1 cellular context compared by ENCODE assay signal in the genomic region with DNA sequence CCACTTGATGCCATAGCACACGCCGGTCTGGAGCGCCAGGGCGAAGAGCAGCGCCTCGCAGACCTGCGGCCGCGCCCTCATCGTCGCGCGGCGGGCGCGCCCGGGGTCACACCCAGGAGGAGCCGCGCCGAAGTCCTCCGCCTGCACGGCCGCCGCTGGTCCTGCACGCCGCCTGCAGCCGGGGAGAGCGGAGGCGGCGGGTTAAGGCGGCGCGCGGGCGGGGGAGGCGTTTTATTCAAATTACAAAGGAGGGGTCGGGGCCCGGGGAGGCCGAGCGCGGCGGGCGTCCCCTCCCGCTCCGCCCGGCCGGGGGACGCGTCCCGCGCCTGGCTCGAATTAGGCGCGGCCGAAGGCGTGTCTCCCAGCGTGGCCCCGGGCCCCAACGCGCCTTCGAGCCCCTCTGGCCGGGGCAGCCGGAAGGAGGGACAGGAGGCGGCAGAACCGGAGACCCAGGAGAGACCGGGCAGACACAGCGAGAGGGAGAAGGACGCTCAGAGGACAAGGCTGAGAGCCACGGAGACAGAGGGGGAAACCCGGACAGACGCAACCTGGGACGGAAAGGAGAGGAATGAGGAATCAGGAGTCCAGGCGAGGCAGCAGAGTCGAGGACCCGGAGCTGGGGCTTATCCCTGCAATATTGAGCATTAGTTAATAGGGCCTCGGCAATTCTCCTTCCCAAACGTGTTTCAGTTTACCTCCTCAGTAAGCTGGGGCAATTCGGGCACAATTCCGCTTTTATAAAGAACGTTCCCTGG.
A peak's percentile ranks its signal among the peaks of the same experiment; 100 is the strongest.
TF ChIP-seq lines count a peak whose summit lies in the region.

A gene (minus strand): TSS at position 176 of the 755 bp plus-strand sequence. CDS start 95 bp downstream, at position 81.

TF ChIP-seq in HEK293, 187 proteins besides CTCF, POLR2A, EP300 and RAD21 (continued from another document):
- TF ChIP-seq, protein P1, sequence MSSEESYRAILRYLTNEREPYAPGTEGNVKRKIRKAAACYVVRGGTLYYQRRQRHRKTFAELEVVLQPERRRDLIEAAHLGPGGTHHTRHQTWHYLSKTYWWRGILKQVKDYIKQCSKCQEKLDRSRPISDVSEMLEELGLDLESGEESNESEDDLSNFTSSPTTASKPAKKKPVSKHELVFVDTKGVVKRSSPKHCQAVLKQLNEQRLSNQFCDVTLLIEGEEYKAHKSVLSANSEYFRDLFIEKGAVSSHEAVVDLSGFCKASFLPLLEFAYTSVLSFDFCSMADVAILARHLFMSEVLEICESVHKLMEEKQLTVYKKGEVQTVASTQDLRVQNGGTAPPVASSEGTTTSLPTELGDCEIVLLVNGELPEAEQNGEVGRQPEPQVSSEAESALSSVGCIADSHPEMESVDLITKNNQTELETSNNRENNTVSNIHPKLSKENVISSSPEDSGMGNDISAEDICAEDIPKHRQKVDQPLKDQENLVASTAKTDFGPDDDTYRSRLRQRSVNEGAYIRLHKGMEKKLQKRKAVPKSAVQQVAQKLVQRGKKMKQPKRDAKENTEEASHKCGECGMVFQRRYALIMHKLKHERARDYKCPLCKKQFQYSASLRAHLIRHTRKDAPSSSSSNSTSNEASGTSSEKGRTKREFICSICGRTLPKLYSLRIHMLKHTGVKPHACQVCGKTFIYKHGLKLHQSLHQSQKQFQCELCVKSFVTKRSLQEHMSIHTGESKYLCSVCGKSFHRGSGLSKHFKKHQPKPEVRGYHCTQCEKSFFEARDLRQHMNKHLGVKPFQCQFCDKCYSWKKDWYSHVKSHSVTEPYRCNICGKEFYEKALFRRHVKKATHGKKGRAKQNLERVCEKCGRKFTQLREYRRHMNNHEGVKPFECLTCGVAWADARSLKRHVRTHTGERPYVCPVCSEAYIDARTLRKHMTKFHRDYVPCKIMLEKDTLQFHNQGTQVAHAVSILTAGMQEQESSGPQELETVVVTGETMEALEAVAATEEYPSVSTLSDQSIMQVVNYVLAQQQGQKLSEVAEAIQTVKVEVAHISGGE (tag by site-specific recombination; conservative IDR thresholded peaks at IDR 0.05; ENCODE audit: low read depth) = peak; percentile 35; the same call in 1 of the 2 replicates
- no peak for TF ChIP-seq ZSCAN16 (tag by site-specific recombination; IDR thresholded peaks at IDR 0.05)
- TF ChIP-seq, protein P2, sequence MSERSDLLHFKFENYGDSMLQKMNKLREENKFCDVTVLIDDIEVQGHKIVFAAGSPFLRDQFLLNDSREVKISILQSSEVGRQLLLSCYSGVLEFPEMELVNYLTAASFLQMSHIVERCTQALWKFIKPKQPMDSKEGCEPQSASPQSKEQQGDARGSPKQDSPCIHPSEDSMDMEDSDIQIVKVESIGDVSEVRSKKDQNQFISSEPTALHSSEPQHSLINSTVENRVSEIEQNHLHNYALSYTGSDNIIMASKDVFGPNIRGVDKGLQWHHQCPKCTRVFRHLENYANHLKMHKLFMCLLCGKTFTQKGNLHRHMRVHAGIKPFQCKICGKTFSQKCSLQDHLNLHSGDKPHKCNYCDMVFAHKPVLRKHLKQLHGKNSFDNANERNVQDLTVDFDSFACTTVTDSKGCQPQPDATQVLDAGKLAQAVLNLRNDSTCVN (tag by site-specific recombination; optimal IDR thresholded peaks at IDR 0.05) = peak; percentile 58
- 0 out of 2 replicates have a peak, but pooled peaks have one; percentile 35 for TF ChIP-seq ZNF561 (tag by site-specific recombination; IDR thresholded peaks at IDR 0.05; ENCODE audit: borderline replicate concordance)
- TF ChIP-seq ZBTB8A (tag by site-specific recombination; IDR thresholded peaks at IDR 0.05) = peak; percentile 66
- TF ChIP-seq ZNF530 (tag by site-specific recombination; IDR thresholded peaks at IDR 0.05; ENCODE audit: low read depth) = no peak
- TF ChIP-seq KLF9 (tag by site-specific recombination; IDR thresholded peaks at IDR 0.05; ENCODE audit: low read depth) = peak; percentile 49; the same call in 1 of the 2 replicates
- TF ChIP-seq ZNF560 (tag by site-specific recombination; IDR thresholded peaks at IDR 0.05; ENCODE audit: borderline replicate concordance) = no peak
- no peak for TF ChIP-seq ZNF23 (tag by site-specific recombination; IDR thresholded peaks at IDR 0.05; ENCODE audit: borderline replicate concordance)
- no peak for TF ChIP-seq ZNF624 (tag by site-specific recombination; IDR thresholded peaks at IDR 0.05)
- TF ChIP-seq ZFHX2 (tag by site-specific recombination; conservative IDR thresholded peaks at IDR 0.05) = peak; percentile 83
- peak; percentile 39; the same call in 1 of the 2 replicates for TF ChIP-seq GLIS2 (tag by site-specific recombination; IDR thresholded peaks at IDR 0.05)
- peak; percentile 33; the same call in 1 of the 2 replicates for TF ChIP-seq ZNF660 (tag by site-specific recombination; IDR thresholded peaks at IDR 0.05)
- no peak for TF ChIP-seq ZNF366 (tag by site-specific recombination; conservative IDR thresholded peaks at IDR 0.05)
- TF ChIP-seq BCL11A (tag by site-specific recombination; IDR thresholded peaks at IDR 0.05; ENCODE audit: low read depth) = no peak
- peak; percentile 88 for TF ChIP-seq ZNF335 (tag by site-specific recombination; conservative IDR thresholded peaks at IDR 0.05)
- TF ChIP-seq SP3 (tag by site-specific recombination; IDR thresholded peaks at IDR 0.05) = peak; percentile 17; the same call in 1 of the 2 replicates
- no peak for TF ChIP-seq ZBTB48 (tag by site-specific recombination; IDR thresholded peaks at IDR 0.05)
- no peak for TF ChIP-seq ZNF677 (tag by site-specific recombination; IDR thresholded peaks at IDR 0.05)
- no peak for TF ChIP-seq ZNF391 (tag by site-specific recombination; IDR thresholded peaks at IDR 0.05; ENCODE audit: borderline replicate concordance, low read depth)
- TF ChIP-seq ZNF239 (tag by site-specific recombination; IDR thresholded peaks at IDR 0.05) = no peak
- TF ChIP-seq, protein P3, sequence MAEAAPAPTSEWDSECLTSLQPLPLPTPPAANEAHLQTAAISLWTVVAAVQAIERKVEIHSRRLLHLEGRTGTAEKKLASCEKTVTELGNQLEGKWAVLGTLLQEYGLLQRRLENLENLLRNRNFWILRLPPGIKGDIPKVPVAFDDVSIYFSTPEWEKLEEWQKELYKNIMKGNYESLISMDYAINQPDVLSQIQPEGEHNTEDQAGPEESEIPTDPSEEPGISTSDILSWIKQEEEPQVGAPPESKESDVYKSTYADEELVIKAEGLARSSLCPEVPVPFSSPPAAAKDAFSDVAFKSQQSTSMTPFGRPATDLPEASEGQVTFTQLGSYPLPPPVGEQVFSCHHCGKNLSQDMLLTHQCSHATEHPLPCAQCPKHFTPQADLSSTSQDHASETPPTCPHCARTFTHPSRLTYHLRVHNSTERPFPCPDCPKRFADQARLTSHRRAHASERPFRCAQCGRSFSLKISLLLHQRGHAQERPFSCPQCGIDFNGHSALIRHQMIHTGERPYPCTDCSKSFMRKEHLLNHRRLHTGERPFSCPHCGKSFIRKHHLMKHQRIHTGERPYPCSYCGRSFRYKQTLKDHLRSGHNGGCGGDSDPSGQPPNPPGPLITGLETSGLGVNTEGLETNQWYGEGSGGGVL (tag by site-specific recombination; IDR thresholded peaks at IDR 0.05) = peak; percentile 20; the same call in 1 of the 2 replicates
- TF ChIP-seq, protein P4, sequence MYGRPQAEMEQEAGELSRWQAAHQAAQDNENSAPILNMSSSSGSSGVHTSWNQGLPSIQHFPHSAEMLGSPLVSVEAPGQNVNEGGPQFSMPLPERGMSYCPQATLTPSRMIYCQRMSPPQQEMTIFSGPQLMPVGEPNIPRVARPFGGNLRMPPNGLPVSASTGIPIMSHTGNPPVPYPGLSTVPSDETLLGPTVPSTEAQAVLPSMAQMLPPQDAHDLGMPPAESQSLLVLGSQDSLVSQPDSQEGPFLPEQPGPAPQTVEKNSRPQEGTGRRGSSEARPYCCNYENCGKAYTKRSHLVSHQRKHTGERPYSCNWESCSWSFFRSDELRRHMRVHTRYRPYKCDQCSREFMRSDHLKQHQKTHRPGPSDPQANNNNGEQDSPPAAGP (tag by site-specific recombination; IDR thresholded peaks at IDR 0.05) = no peak
- TF ChIP-seq, protein P5, sequence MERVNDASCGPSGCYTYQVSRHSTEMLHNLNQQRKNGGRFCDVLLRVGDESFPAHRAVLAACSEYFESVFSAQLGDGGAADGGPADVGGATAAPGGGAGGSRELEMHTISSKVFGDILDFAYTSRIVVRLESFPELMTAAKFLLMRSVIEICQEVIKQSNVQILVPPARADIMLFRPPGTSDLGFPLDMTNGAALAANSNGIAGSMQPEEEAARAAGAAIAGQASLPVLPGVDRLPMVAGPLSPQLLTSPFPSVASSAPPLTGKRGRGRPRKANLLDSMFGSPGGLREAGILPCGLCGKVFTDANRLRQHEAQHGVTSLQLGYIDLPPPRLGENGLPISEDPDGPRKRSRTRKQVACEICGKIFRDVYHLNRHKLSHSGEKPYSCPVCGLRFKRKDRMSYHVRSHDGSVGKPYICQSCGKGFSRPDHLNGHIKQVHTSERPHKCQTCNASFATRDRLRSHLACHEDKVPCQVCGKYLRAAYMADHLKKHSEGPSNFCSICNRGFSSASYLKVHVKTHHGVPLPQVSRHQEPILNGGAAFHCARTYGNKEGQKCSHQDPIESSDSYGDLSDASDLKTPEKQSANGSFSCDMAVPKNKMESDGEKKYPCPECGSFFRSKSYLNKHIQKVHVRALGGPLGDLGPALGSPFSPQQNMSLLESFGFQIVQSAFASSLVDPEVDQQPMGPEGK (tag by site-specific recombination; IDR thresholded peaks at IDR 0.05) = 0 out of 2 replicates have a peak, but pooled peaks have one; percentile 17
- no peak for TF ChIP-seq HOXA7 (CRISPR knock-in tag; IDR thresholded peaks at IDR 0.05; ENCODE audit: borderline replicate concordance)
- TF ChIP-seq EGR2 (tag by site-specific recombination; IDR thresholded peaks at IDR 0.05; ENCODE audit: low read depth) = peak; percentile 32; the same call in 1 of the 2 replicates
- no peak for TF ChIP-seq GLI2 (tag by site-specific recombination; IDR thresholded peaks at IDR 0.05; ENCODE audit: borderline replicate concordance, low read depth)
- peak; percentile 51; the same call in 1 of the 2 replicates for TF ChIP-seq KLF10 (tag by site-specific recombination; IDR thresholded peaks at IDR 0.05)
- TF ChIP-seq ZNF521 (tag by site-specific recombination; IDR thresholded peaks at IDR 0.05) = no peak
- TF ChIP-seq ZBTB20 (tag by site-specific recombination; IDR thresholded peaks at IDR 0.05) = peak; percentile 83
- no peak for TF ChIP-seq ZNF621 (tag by site-specific recombination; IDR thresholded peaks at IDR 0.05)
- TF ChIP-seq, protein P6, sequence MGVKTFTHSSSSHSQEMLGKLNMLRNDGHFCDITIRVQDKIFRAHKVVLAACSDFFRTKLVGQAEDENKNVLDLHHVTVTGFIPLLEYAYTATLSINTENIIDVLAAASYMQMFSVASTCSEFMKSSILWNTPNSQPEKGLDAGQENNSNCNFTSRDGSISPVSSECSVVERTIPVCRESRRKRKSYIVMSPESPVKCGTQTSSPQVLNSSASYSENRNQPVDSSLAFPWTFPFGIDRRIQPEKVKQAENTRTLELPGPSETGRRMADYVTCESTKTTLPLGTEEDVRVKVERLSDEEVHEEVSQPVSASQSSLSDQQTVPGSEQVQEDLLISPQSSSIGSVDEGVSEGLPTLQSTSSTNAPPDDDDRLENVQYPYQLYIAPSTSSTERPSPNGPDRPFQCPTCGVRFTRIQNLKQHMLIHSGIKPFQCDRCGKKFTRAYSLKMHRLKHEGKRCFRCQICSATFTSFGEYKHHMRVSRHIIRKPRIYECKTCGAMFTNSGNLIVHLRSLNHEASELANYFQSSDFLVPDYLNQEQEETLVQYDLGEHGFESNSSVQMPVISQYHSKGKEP (tag by site-specific recombination; IDR thresholded peaks at IDR 0.05) = 0 out of 2 replicates have a peak, but pooled peaks have one; percentile 38
TF ChIP-seq in HEK293: peak in this region for 20.
